24 cellular contexts compared by ENCODE assay signal in the genomic region with DNA sequence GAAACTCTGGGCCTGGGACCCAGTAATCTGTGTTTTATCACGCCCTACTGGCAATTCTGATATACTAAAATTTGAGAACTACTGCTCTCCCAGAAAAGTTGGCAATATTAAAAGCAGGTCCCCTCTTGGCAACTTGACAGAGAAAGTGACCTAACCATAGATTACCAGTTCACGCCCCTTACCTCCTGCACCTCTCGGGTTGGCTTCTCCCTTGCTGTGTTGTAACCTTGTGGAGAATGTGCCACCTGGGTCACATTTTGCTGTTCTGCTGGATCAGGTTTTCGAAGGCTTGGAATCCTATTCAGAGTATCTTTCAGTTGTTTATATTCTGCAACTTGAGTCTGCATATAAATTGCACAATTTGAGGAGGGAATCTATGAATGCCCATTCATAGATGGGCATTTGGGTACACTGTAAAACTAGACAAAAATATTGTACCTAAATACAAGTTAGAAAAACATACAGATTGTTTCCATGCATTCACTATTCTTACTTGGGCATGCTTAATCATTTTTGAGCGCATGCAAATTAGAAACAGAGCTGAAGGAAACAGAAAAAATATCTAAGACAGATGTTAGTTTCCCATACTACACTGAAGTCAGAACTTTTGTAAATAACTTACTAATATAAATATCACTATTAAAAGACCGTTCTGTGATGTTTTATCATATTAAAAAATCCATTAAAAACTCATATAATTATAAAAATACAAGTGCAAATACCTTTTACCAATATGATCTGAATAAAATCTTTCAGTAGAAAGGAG.
"Had no signal": no experiment of that assay in that cellular context is flagged by ENCODE, and none has a peak within 500 bp of the region (broad histone marks: within the 10 kb centered on the region; RNA-seq: fewer than 3 reads in every experiment).

No MANE protein-coding gene starts in this region.

- H3K9me3 ChIP-seq: lower lobe of right lung, psoas muscle, spleen, testis, tibial artery had no signal

- H3K4me1 ChIP-seq: foreskin keratinocyte, lower lobe of right lung, spleen, testis, tibial artery had no signal

- DNase-seq: cortex of kidney; effector memory CD8-positive, alpha-beta T cell; foreskin keratinocyte; glutamatergic neuron; hypothalamus; immature natural killer cell; islet precursor cell; kidney glomerular epithelial cell; left colon; left ventricle myocardium superior; lower lobe of right lung; naive thymus-derived CD8-positive, alpha-beta T cell; nephron progenitor cell; psoas muscle; right cardiac atrium; spleen; stimulated activated CD4-positive, alpha-beta T cell treated with anti-CD3 and anti-CD28 coated beads, Interleukin-4, amount 100 ng/mL, for 4 hours; stimulated activated naive CD8-positive, alpha-beta T cell treated with anti-CD3 and anti-CD28 coated beads, Interleukin-15, Interleukin-2, amounts not matched to agents 100 U/mL and 50 U/mL, for 24 hours; substantia nigra; testis; tibial artery had no signal

- ATAC-seq: effector memory CD8-positive, alpha-beta T cell; foreskin keratinocyte; left colon; left ventricle myocardium superior; lower lobe of right lung; naive thymus-derived CD8-positive, alpha-beta T cell; psoas muscle; right cardiac atrium; stimulated activated memory B cell treated with anti-CD40 and anti-IgM and Interleukin-4, amounts not matched to agents 10 μg/mL and 1 μg/mL and 100 μg/mL, for 72 hours; stimulated activated naive CD8-positive, alpha-beta T cell treated with anti-CD3 and anti-CD28 coated beads, Interleukin-15, Interleukin-2, amounts not matched to agents 100 U/mL and 50 U/mL, for 24 hours had no signal

- H3K27ac ChIP-seq: foreskin keratinocyte, lower lobe of right lung, psoas muscle, skin epidermis, spleen, testis, tibial artery had no signal

- FAIRE-seq: endometrium had no signal

- H3K4me3 ChIP-seq: lower lobe of right lung, psoas muscle, skin epidermis, spleen, testis, tibial artery had no signal

- H3K27me3 ChIP-seq: foreskin keratinocyte, spleen, testis, tibial artery had no signal
